ENCODE assay signal across 9 cellular contexts in genomic region chr11:746289-747175, GRCh38. TPM values are rescaled to one million over a fixed set of nuclear protein-coding genes. Genes with fewer than 3 reads are reported as not detected.
A peak's percentile ranks its signal among the peaks of the same experiment; 100 is the strongest.
DNase-seq lines count a peak whose midpoint lies in the region; ATAC-seq and TF ChIP-seq lines count a peak whose summit lies in the region.
"Had no signal": no experiment of that assay in that cellular context is flagged by ENCODE, and none has a peak within 500 bp of the region (broad histone marks: within the 10 kb centered on the region; RNA-seq: fewer than 3 reads in every experiment).

No MANE protein-coding gene starts in this region.

- peak overlapping the region; percentile 14 to 92 (median 90) for H3K27ac ChIP-seq in heart left ventricle

- WGBS in heart left ventricle, 4 donors: 25 to 39% (median 29%) methylated on average over 28 to 48 of the region's 48 CpGs

- intact Hi-C loops in heart left ventricle (cut with DNase I) (no loop called here), posterior cingulate gyrus (cut with DNase I) (no loop called here)

- no peak for TF ChIP-seq CTCF in heart left ventricle (IDR thresholded peaks at IDR 0.05)

- ATAC-seq in GM21717 (IDR thresholded peaks at IDR 0.05; ENCODE audit: unreplicated experiment): peak; percentile 20
- ATAC-seq in heart left ventricle: peak; percentile 22 to 53 (median 31)

- H3K9me3 ChIP-seq in heart left ventricle: no peaks in the 10 kb centered on the region

- H3K4me1 ChIP-seq in heart left ventricle: peaks cover 6 to 31% (median 16%) of the 10 kb centered on the region in 12 donors

- DNase-seq in EH (ENCODE audit: low read depth) (peak; percentile 26), M059J (ENCODE audit: low read depth) (peak; percentile 66), heart left ventricle (no peak), posterior cingulate gyrus (peak in 9 of 10 donors; percentile 51 to 94 (median 63)), cerebellum (ENCODE audit: low spot score) (no peak)
- peak; percentile 57 for DNase-seq in activated naive CD4-positive, alpha-beta T cell treated with anti-CD3 and anti-CD28 coated beads, Interleukin-2, amount 50 U/mL, for 16 hours
- DNase-seq in stimulated activated CD4-positive, alpha-beta T cell treated with anti-CD3 and anti-CD28 coated beads, Interleukin-12 subunit alpha, Interleukin-12 subunit beta, amount 100 ng/mL, for 4 hours: no peak

- H3K4me3 ChIP-seq in heart left ventricle: peak overlapping the region; percentile 86 to 100 (median 96)

- H3K36me3 ChIP-seq in heart left ventricle: no peaks in the 10 kb centered on the region

- H3K27me3 ChIP-seq in heart left ventricle: no peaks in the 10 kb centered on the region

- TF ChIP-seq POLR2A in heart left ventricle (IDR thresholded peaks at IDR 0.05): no peak

RNA-seq across cellular contexts. Expression of gene TALDO1, which starts 0.7 kb away (rescaled TPM):
- total RNA-seq in M059J (2014; rRNA removed; shearing (Covaris generic)): 247 and 252 TPM in 2 replicates
- total RNA-seq in heart left ventricle (100 to 1,000 TPM in 5 of 9 donors, 10 to 100 TPM in 4; 80.5 to 145 (median 105) TPM), cerebellum (52.0 TPM)
- polyA plus RNA-seq in heart left ventricle: 100 to 1,000 TPM in 1 of 2 donors, 10 to 100 TPM in 1; 66.9 to 123 TPM

RNA-seq across cellular contexts. Expression of gene GATD1, which starts 30.8 kb away (rescaled TPM):
- 22.5 and 25.6 TPM in 2 replicates for total RNA-seq in M059J (2014; rRNA removed; shearing (Covaris generic))
- 10 to 100 TPM; 13.4 to 30.8 (median 21.5) TPM for total RNA-seq in heart left ventricle
- polyA plus RNA-seq in heart left ventricle: 10 to 100 TPM; 20.4 to 20.5 TPM
- total RNA-seq in cerebellum: 44.0 TPM

RNA-seq across cellular contexts. Expression of gene EPS8L2, which starts 40.5 kb away (rescaled TPM):
- 4.9 and 10.6 TPM in 2 replicates for total RNA-seq in M059J (2014; rRNA removed; shearing (Covaris generic))
- 10 to 100 TPM in 1 of 9 donors, 1 to 10 TPM in 7, under 1 TPM in 1; 0.72 to 15.5 (median 1.5) TPM for total RNA-seq in heart left ventricle
- polyA plus RNA-seq in heart left ventricle: 1 to 10 TPM; 1.5 to 2.6 TPM
- 6.8 TPM for total RNA-seq in cerebellum

RNA-seq across cellular contexts. Expression of gene CEND1, which starts 43.4 kb away (rescaled TPM):
- not detected in 2 replicates for total RNA-seq in M059J (2014; rRNA removed; shearing (Covaris generic))
- total RNA-seq in heart left ventricle: 1 to 10 TPM in 1 of 9 donors, under 1 TPM in 6, not detected in 2; 0.25 to 1.1 (median 0.37) TPM
- polyA plus RNA-seq in heart left ventricle: under 1 TPM; 0.46 to 0.50 TPM
- 6.3 TPM for total RNA-seq in cerebellum
- total RNA-seq: subcutaneous adipose tissue had no signal

RNA-seq across cellular contexts. Expression of gene TMEM80, which starts 50.9 kb away (rescaled TPM):
- 7.9 and 14.9 TPM in 2 replicates for total RNA-seq in M059J (2014; rRNA removed; shearing (Covaris generic))
- 10 to 100 TPM in 7 of 9 donors, 1 to 10 TPM in 2; 8.9 to 18.2 (median 15.0) TPM for total RNA-seq in heart left ventricle
- polyA plus RNA-seq in heart left ventricle: 10 to 100 TPM in 1 of 2 donors, 1 to 10 TPM in 1; 8.0 to 14.9 TPM
- total RNA-seq in cerebellum: 11.1 TPM

Comparison
In these comparisons a context has a peak if more than half of its experiments do, and no peak if none do; other contexts are left out.
1. DNase-seq: peak in EH (single experiment), M059J (single experiment), activated naive CD4-positive, alpha-beta T cell treated with anti-CD3 and anti-CD28 coated beads, Interleukin-2, amount 50 U/mL, for 16 hours (single experiment) and posterior cingulate gyrus (9 of 10); none in heart left ventricle (0 of 5), stimulated activated CD4-positive, alpha-beta T cell treated with anti-CD3 and anti-CD28 coated beads, Interleukin-12 subunit alpha, Interleukin-12 subunit beta, amount 100 ng/mL, for 4 hours (single experiment) and cerebellum (single experiment).